In the genomic region with DNA sequence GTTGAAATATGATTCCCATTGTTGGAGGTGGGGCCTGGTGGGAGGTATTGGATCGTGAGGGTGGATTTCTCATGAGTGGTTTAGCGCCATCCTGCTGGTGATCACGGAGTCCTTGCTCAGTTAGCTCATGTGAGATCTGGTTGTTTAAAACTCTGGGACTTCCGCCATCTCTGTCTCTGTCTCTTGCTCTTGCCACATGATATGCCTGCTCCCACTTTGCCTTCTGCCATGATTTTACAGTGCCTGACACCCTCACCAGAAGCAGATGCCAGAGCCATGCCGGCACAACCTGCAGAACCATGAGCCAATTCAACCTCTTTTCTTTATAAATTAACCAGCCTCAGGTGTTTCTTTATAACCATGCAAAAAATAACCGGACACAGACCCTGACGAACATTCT, we compare ENCODE assay signal across 25 cellular contexts.
"Had no signal": no experiment of that assay in that cellular context is flagged by ENCODE, and none has a peak within 500 bp of the region (broad histone marks: within the 10 kb centered on the region; RNA-seq: fewer than 3 reads in every experiment).

No MANE protein-coding gene starts in this region.

- H3K36me3 Mint-ChIP-seq: immature natural killer cell; mesothelial cell of epicardium; naive B cell; natural killer cell; stimulated activated memory B cell treated with anti-CD40 and anti-IgM and Interleukin-4, amounts not matched to agents 10 μg/mL and 1 μg/mL and 100 μg/mL, for 72 hours had no signal

- H3K27ac ChIP-seq: heart left ventricle, left ventricle myocardium inferior, ovary, right atrium auricular region, right lobe of liver, stomach, suprapubic skin, tibial nerve, upper lobe of left lung, vagina had no signal

- H3K4me3 ChIP-seq: heart left ventricle, left ventricle myocardium inferior, lung, ovary, right atrium auricular region, right lobe of liver, smooth muscle cell, stomach, suprapubic skin, tibial nerve, upper lobe of left lung, vagina had no signal

- DNase-seq: heart left ventricle; immature natural killer cell; islet precursor cell; left ventricle myocardium inferior; mesendoderm; naive B cell; natural killer cell; ovary; right lobe of liver; stimulated activated CD4-positive, alpha-beta T cell treated with anti-CD3 and anti-CD28 coated beads, Interleukin-1b, Interleukin-23, amount 100 ng/mL, for 48 hours; stimulated activated CD4-positive, alpha-beta T cell treated with anti-CD3 and anti-CD28 coated beads, Interleukin-2, amount 100 ng/mL, for 48 hours; stimulated activated CD4-positive, alpha-beta T cell treated with anti-CD3 and anti-CD28 coated beads, Interleukin-4, amount 100 ng/mL, for 4 hours; stimulated activated CD8-positive, alpha-beta memory T cell treated with anti-CD3 and anti-CD28 coated beads, Interleukin-4, amount 100 ng/mL, for 48 hours; stimulated activated naive CD4-positive, alpha-beta T cell treated with Interleukin-2 at 50 U/mL for 16 hours; stomach; upper lobe of left lung had no signal

- H3K36me3 ChIP-seq: heart left ventricle, left ventricle myocardium inferior, ovary, right atrium auricular region, right lobe of liver, stomach, suprapubic skin, tibial nerve, upper lobe of left lung, vagina had no signal

- H3K27me3 Mint-ChIP-seq: progenitor cell of endocrine pancreas had no signal

- ATAC-seq: heart left ventricle; natural killer cell; stimulated activated memory B cell treated with anti-CD40 and anti-IgM and Interleukin-4, amounts not matched to agents 10 μg/mL and 1 μg/mL and 100 μg/mL, for 72 hours had no signal

- H3K27me3 ChIP-seq: heart left ventricle, ovary, right atrium auricular region, right lobe of liver, stomach, tibial nerve, upper lobe of left lung, vagina had no signal

- H3K27ac Mint-ChIP-seq: immature natural killer cell; mesothelial cell of epicardium; naive B cell; natural killer cell; progenitor cell of endocrine pancreas; stimulated activated memory B cell treated with anti-CD40 and anti-IgM and Interleukin-4, amounts not matched to agents 10 μg/mL and 1 μg/mL and 100 μg/mL, for 72 hours had no signal

- H3K4me2 ChIP-seq: smooth muscle cell had no signal

- H3K4me1 ChIP-seq: heart left ventricle, left ventricle myocardium inferior, right atrium auricular region, suprapubic skin, tibial nerve, upper lobe of left lung, vagina had no signal

- H3K9me3 Mint-ChIP-seq: immature natural killer cell; mesothelial cell of epicardium; naive B cell; natural killer cell; stimulated activated memory B cell treated with anti-CD40 and anti-IgM and Interleukin-4, amounts not matched to agents 10 μg/mL and 1 μg/mL and 100 μg/mL, for 72 hours had no signal

- H3K4me3 Mint-ChIP-seq: immature natural killer cell; mesothelial cell of epicardium; naive B cell; natural killer cell; stimulated activated memory B cell treated with anti-CD40 and anti-IgM and Interleukin-4, amounts not matched to agents 10 μg/mL and 1 μg/mL and 100 μg/mL, for 72 hours had no signal

- H3K4me1 Mint-ChIP-seq: immature natural killer cell; naive B cell; natural killer cell; stimulated activated memory B cell treated with anti-CD40 and anti-IgM and Interleukin-4, amounts not matched to agents 10 μg/mL and 1 μg/mL and 100 μg/mL, for 72 hours had no signal

- H3K9me3 ChIP-seq: heart left ventricle, left ventricle myocardium inferior, ovary, right atrium auricular region, right lobe of liver, suprapubic skin, tibial nerve, upper lobe of left lung, vagina had no signal
